26 cellular contexts compared by ENCODE assay signal in the genomic region with DNA sequence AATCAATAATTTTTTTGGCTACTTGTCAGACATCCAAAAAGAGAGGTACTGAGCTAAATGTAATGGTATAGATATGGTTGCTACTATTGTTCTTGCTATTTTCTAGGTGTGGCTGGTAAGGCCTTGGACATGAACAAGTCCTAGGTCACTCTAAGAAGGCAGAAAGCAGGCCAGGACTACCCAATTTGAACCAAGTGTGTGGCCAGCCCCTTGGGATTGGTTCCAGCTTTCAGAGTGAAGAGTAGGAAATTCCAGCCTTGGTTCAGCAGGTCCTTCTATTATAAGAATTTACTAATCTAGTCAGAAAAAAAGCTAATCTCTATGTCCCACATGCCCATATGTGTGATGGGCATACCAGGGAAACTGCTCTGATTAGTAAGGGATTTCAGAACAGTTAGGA.
DNase-seq lines count a peak whose midpoint lies in the region; ATAC-seq, FAIRE-seq and TF ChIP-seq lines count a peak whose summit lies in the region.
"Had no signal": no experiment of that assay in that cellular context is flagged by ENCODE, and none has a peak within 500 bp of the region (broad histone marks: within the 10 kb centered on the region; RNA-seq: fewer than 3 reads in every experiment).

No MANE protein-coding gene starts in this region.

- TF ChIP-seq POLR2A in heart left ventricle (IDR thresholded peaks at IDR 0.05) (no peak), H54 (IDR thresholded peaks at IDR 0.05; ENCODE audit: low read depth, low read length) (no peak)

- intact Hi-C loops in left lung (cut with DNase I): no loop called here
- intact Hi-C loops in heart left ventricle (cut with DNase I): no loop called here

- H3K14ac ChIP-seq in trophoblast cell (ENCODE audit: low read length): no peak overlapping the region

- TF ChIP-seq CTCF in left lung (IDR thresholded peaks at IDR 0.05): no peak
- no peak for TF ChIP-seq CTCF in heart left ventricle (IDR thresholded peaks at IDR 0.05)

- H3K9me3 ChIP-seq in left lung: no peaks in the 10 kb centered on the region
- H3K9me3 ChIP-seq in trophoblast cell (ENCODE audit: insufficient read depth, low read depth, low read length): no peaks in the 10 kb centered on the region
- H3K9me3 ChIP-seq in heart left ventricle: no peaks in the 10 kb centered on the region
- H3K9me3 ChIP-seq: A549; BE2C; BLaER1 treated with 17β-estradiol and CSF1 and Interleukin-3, amounts not matched to agents 10 nM and 100 nM; HAP-1 had no signal

- H3K4me3 ChIP-seq in left lung (no peak overlapping the region), trophoblast cell (ENCODE audit: low read depth, low read length) (no peak overlapping the region), heart left ventricle (no peak overlapping the region)
- H3K4me3 ChIP-seq: A549; BLaER1 treated with 17β-estradiol and CSF1 and Interleukin-3, amounts not matched to agents 10 nM and 100 nM; GM12878; GM23338; HAP-1 had no signal

- H3K79me1 ChIP-seq in trophoblast cell (ENCODE audit: low read length): no peaks in the 10 kb centered on the region

- H2BK5ac ChIP-seq in trophoblast cell (ENCODE audit: low read depth, low read length, poor library complexity): no peak overlapping the region

- FAIRE-seq in H54 (lab: Jason Lieb, UNC): no peak
- FAIRE-seq: D721Med, GM12878, GM19239 had no signal

- no peak overlapping the region for H2BK120ac ChIP-seq in trophoblast cell (ENCODE audit: insufficient read depth, low read length, poor library complexity)

- no peaks in the 10 kb centered on the region for H3K9me3 Mint-ChIP-seq in stimulated activated naive CD8-positive, alpha-beta T cell treated with anti-CD3 and anti-CD28 coated beads, Interleukin-15, Interleukin-2, amounts not matched to agents 100 ng/mL and 50 ng/mL, for 24 hours
- no peaks in the 10 kb centered on the region for H3K9me3 Mint-ChIP-seq in stimulated activated naive CD8-positive, alpha-beta T cell treated with anti-CD3 and anti-CD28 coated beads, Interleukin-15, amount 100 ng/mL, for 72 hours
- H3K9me3 Mint-ChIP-seq in activated T-cell treated with anti-CD3 and anti-CD28 coated beads, Interleukin-2, amount 50 U/mL, for 24 hours: no peaks in the 10 kb centered on the region
- H3K9me3 Mint-ChIP-seq: CD4-positive, alpha-beta T cell; CD8-positive, alpha-beta memory T cell; GM23338; HFFc6 had no signal

- no peaks in the 10 kb centered on the region for H3K36me3 Mint-ChIP-seq in stimulated activated naive CD8-positive, alpha-beta T cell treated with anti-CD3 and anti-CD28 coated beads, Interleukin-15, Interleukin-2, amounts not matched to agents 100 ng/mL and 50 ng/mL, for 24 hours (ENCODE audit: low read depth)
- H3K36me3 Mint-ChIP-seq in activated T-cell treated with anti-CD3 and anti-CD28 coated beads, Interleukin-2, amount 50 U/mL, for 24 hours (ENCODE audit: low read depth): no peaks in the 10 kb centered on the region
- H3K36me3 Mint-ChIP-seq: CD14-positive monocyte; CD8-positive, alpha-beta memory T cell had no signal

- no peaks in the 10 kb centered on the region for H3K79me2 ChIP-seq in trophoblast cell (ENCODE audit: control insufficient read depth, insufficient read depth, low read length, poor library complexity)

- no peaks in the 10 kb centered on the region for H3K27me3 Mint-ChIP-seq in stimulated activated naive CD8-positive, alpha-beta T cell treated with anti-CD3 and anti-CD28 coated beads, Interleukin-15, Interleukin-2, amounts not matched to agents 100 ng/mL and 50 ng/mL, for 24 hours
- H3K27me3 Mint-ChIP-seq in stimulated activated naive CD8-positive, alpha-beta T cell treated with anti-CD3 and anti-CD28 coated beads, Interleukin-15, amount 100 ng/mL, for 72 hours: no peaks in the 10 kb centered on the region
- H3K27me3 Mint-ChIP-seq in activated T-cell treated with anti-CD3 and anti-CD28 coated beads, Interleukin-2, amount 50 U/mL, for 24 hours: no peaks in the 10 kb centered on the region
- H3K27me3 Mint-ChIP-seq: CD4-positive, alpha-beta T cell; CD8-positive, alpha-beta memory T cell had no signal

- no peaks in the 10 kb centered on the region for H3K27me3 ChIP-seq in left lung
- H3K27me3 ChIP-seq in trophoblast cell (ENCODE audit: insufficient read depth, low read length): no peaks in the 10 kb centered on the region
- no peaks in the 10 kb centered on the region for H3K27me3 ChIP-seq in heart left ventricle
- H3K27me3 ChIP-seq: BLaER1 treated with 17β-estradiol and CSF1 and Interleukin-3, amounts not matched to agents 10 nM and 100 nM had no signal

- DNase-seq in stimulated activated naive CD8-positive, alpha-beta T cell treated with anti-CD3 and anti-CD28 coated beads, Interleukin-15, amount 100 ng/mL, for 72 hours: no peak
- DNase-seq in left lung (no peak), trophoblast cell (peak; percentile 41 to 73), heart left ventricle (no peak), H54 (ENCODE audit: insufficient read length, low spot score) (no peak)
- DNase-seq in activated T-cell treated with anti-CD3 and anti-CD28 coated beads, Interleukin-2, amount 50 U/mL, for 24 hours: no peak
- DNase-seq: 8988T; ACHN; AML-193; BE2C; CD4-positive, alpha-beta T cell; CD8-positive, alpha-beta memory T cell; DMS 273 treated with DMSO at 0.1 percent for 48 hours; DMS79; EL; GDM1; HFFc6 had no signal

- peaks cover 0 to 17% of the 10 kb centered on the region in 2 donors for H3K4me1 ChIP-seq in left lung
- H3K4me1 ChIP-seq in trophoblast cell (ENCODE audit: control insufficient read depth in 1 of 2, insufficient read depth in 2 of 2, low read length in 2 of 2): no peaks in the 10 kb centered on the region
- peaks cover 0 to 14% (median 0%) of the 10 kb centered on the region in 12 donors for H3K4me1 ChIP-seq in heart left ventricle
- H3K4me1 ChIP-seq: A549, BE2C, HAP-1 had no signal

- no peak overlapping the region for H3K4me3 Mint-ChIP-seq in stimulated activated naive CD8-positive, alpha-beta T cell treated with anti-CD3 and anti-CD28 coated beads, Interleukin-15, Interleukin-2, amounts not matched to agents 100 ng/mL and 50 ng/mL, for 24 hours
- no peak overlapping the region for H3K4me3 Mint-ChIP-seq in stimulated activated naive CD8-positive, alpha-beta T cell treated with anti-CD3 and anti-CD28 coated beads, Interleukin-15, amount 100 ng/mL, for 72 hours
- no peak overlapping the region for H3K4me3 Mint-ChIP-seq in activated T-cell treated with anti-CD3 and anti-CD28 coated beads, Interleukin-2, amount 50 U/mL, for 24 hours
- H3K4me3 Mint-ChIP-seq: CD14-positive monocyte; CD4-positive, alpha-beta T cell; GM23338; HFFc6 had no signal

- H3K23ac ChIP-seq in trophoblast cell (ENCODE audit: low read length): no peak overlapping the region

- no peak overlapping the region for H3K4me2 ChIP-seq in trophoblast cell (ENCODE audit: low read length)
- H3K4me2 ChIP-seq: A549; BLaER1 treated with 17β-estradiol and CSF1 and Interleukin-3, amounts not matched to agents 10 nM and 100 nM; GM23338 had no signal

- H3K9ac ChIP-seq in trophoblast cell (ENCODE audit: low read length): no peak overlapping the region
- H3K9ac ChIP-seq: BLaER1 treated with 17β-estradiol and CSF1 and Interleukin-3, amounts not matched to agents 10 nM and 100 nM had no signal

- H3K27ac ChIP-seq in left lung (no peak overlapping the region), trophoblast cell (ENCODE audit: low read depth, low read length) (no peak overlapping the region), heart left ventricle (no peak overlapping the region)
- H3K27ac ChIP-seq: A549; BLaER1 treated with 17β-estradiol and CSF1 and Interleukin-3, amounts not matched to agents 10 nM and 100 nM had no signal

- H3K4me1 Mint-ChIP-seq in stimulated activated naive CD8-positive, alpha-beta T cell treated with anti-CD3 and anti-CD28 coated beads, Interleukin-15, Interleukin-2, amounts not matched to agents 100 ng/mL and 50 ng/mL, for 24 hours (ENCODE audit: low read depth): peaks cover 27% of the 10 kb centered on the region
- no peaks in the 10 kb centered on the region for H3K4me1 Mint-ChIP-seq in stimulated activated naive CD8-positive, alpha-beta T cell treated with anti-CD3 and anti-CD28 coated beads, Interleukin-15, amount 100 ng/mL, for 72 hours
- no peaks in the 10 kb centered on the region for H3K4me1 Mint-ChIP-seq in activated T-cell treated with anti-CD3 and anti-CD28 coated beads, Interleukin-2, amount 50 U/mL, for 24 hours (ENCODE audit: low read depth)

- no peak overlapping the region for H4K12ac ChIP-seq in trophoblast cell (ENCODE audit: low read depth, low read length)

- peak overlapping the region; percentile 60 for H3K27ac Mint-ChIP-seq in stimulated activated naive CD8-positive, alpha-beta T cell treated with anti-CD3 and anti-CD28 coated beads, Interleukin-15, Interleukin-2, amounts not matched to agents 100 ng/mL and 50 ng/mL, for 24 hours
- no peak overlapping the region for H3K27ac Mint-ChIP-seq in stimulated activated naive CD8-positive, alpha-beta T cell treated with anti-CD3 and anti-CD28 coated beads, Interleukin-15, amount 100 ng/mL, for 72 hours
- H3K27ac Mint-ChIP-seq in activated T-cell treated with anti-CD3 and anti-CD28 coated beads, Interleukin-2, amount 50 U/mL, for 24 hours: no peak overlapping the region
- H3K27ac Mint-ChIP-seq: CD14-positive monocyte; CD4-positive, alpha-beta T cell; GM23338; HFFc6 had no signal

- no peak overlapping the region for H4K8ac ChIP-seq in trophoblast cell (ENCODE audit: low read depth, low read length)

- no peak overlapping the region for H3K4ac ChIP-seq in trophoblast cell (ENCODE audit: low read depth, low read length)

- H2BK12ac ChIP-seq in trophoblast cell (ENCODE audit: low read length): no peak overlapping the region

- no peaks in the 10 kb centered on the region for H3K36me3 ChIP-seq in left lung
- no peaks in the 10 kb centered on the region for H3K36me3 ChIP-seq in trophoblast cell (ENCODE audit: control insufficient read depth in 1 of 2, insufficient read depth in 2 of 2, low read length in 2 of 2)
- no peaks in the 10 kb centered on the region for H3K36me3 ChIP-seq in heart left ventricle
- H3K36me3 ChIP-seq: BE2C; BLaER1 treated with 17β-estradiol and CSF1 and Interleukin-3, amounts not matched to agents 10 nM and 100 nM; HAP-1 had no signal

- no peak for ATAC-seq in stimulated activated naive CD8-positive, alpha-beta T cell treated with anti-CD3 and anti-CD28 coated beads, Interleukin-15, amount 100 ng/mL, for 72 hours
- ATAC-seq in left lung (peak; percentile 23), heart left ventricle (no peak)
- ATAC-seq: A549, GM12878, GM23338 had no signal

- H3K18ac ChIP-seq in trophoblast cell (ENCODE audit: low read length): no peak overlapping the region

- H4K91ac ChIP-seq in trophoblast cell (ENCODE audit: low read depth, low read length): no peak overlapping the region

- no peak overlapping the region for H2AK5ac ChIP-seq in trophoblast cell (ENCODE audit: low read length)

- no peak overlapping the region for H2AFZ ChIP-seq in trophoblast cell (ENCODE audit: insufficient read depth, low read length, poor library complexity)
- H2AFZ ChIP-seq: GM23338 had no signal

Comparison
In these comparisons a context has a peak if more than half of its experiments do, and no peak if none do; other contexts are left out.
1. DNase-seq: peak in trophoblast cell (2 of 2); none in stimulated activated naive CD8-positive, alpha-beta T cell treated with anti-CD3 and anti-CD28 coated beads, Interleukin-15, amount 100 ng/mL, for 72 hours (0 of 2), left lung (0 of 2), heart left ventricle (0 of 5), activated T-cell treated with anti-CD3 and anti-CD28 coated beads, Interleukin-2, amount 50 U/mL, for 24 hours (single experiment) and H54 (single experiment).